In genomic region chrX:116806288-116806802, GRCh38 we compare ENCODE assay signal across 24 cellular contexts.
"Had no signal": no experiment of that assay in that cellular context is flagged by ENCODE, and none has a peak within 500 bp of the region (broad histone marks: within the 10 kb centered on the region; RNA-seq: fewer than 3 reads in every experiment).

No MANE protein-coding gene starts in this region.

- H3K4me3 Mint-ChIP-seq: naive thymus-derived CD4-positive, alpha-beta T cell; natural killer cell treated with Interleukin-12 subunit alpha and Interleukin-12 subunit beta and Interleukin-15 and Interleukin-18, amount 100 ng/mL, for 72 hours; stimulated activated memory B cell treated with anti-CD40 and anti-IgM and Interleukin-4, amounts not matched to agents 10 μg/mL and 1 μg/mL and 100 μg/mL, for 72 hours; stimulated activated naive CD8-positive, alpha-beta T cell treated with anti-CD3 and anti-CD28 coated beads, Interleukin-15, amount 100 ng/mL, for 72 hours; type B pancreatic cell had no signal

- H3K9me3 ChIP-seq: left ventricle myocardium inferior, mucosa of descending colon, ovary, right atrium auricular region, right lobe of liver, tibial nerve, uterus had no signal

- H3K36me3 ChIP-seq: left ventricle myocardium inferior, ovary, right atrium auricular region, right lobe of liver, tibial nerve, uterus had no signal

- H3K27me3 Mint-ChIP-seq: naive thymus-derived CD4-positive, alpha-beta T cell; progenitor cell of endocrine pancreas; stimulated activated memory B cell treated with anti-CD40 and anti-IgM and Interleukin-4, amounts not matched to agents 10 μg/mL and 1 μg/mL and 100 μg/mL, for 72 hours; stimulated activated naive CD8-positive, alpha-beta T cell treated with anti-CD3 and anti-CD28 coated beads, Interleukin-15, amount 100 ng/mL, for 72 hours; type B pancreatic cell had no signal

- H3K4me2 ChIP-seq: smooth muscle cell had no signal

- H3K36me3 Mint-ChIP-seq: naive thymus-derived CD4-positive, alpha-beta T cell; natural killer cell treated with Interleukin-12 subunit alpha and Interleukin-12 subunit beta and Interleukin-15 and Interleukin-18, amount 100 ng/mL, for 72 hours; stimulated activated memory B cell treated with anti-CD40 and anti-IgM and Interleukin-4, amounts not matched to agents 10 μg/mL and 1 μg/mL and 100 μg/mL, for 72 hours; type B pancreatic cell had no signal

- H3K27ac Mint-ChIP-seq: naive thymus-derived CD4-positive, alpha-beta T cell; natural killer cell treated with Interleukin-12 subunit alpha and Interleukin-12 subunit beta and Interleukin-15 and Interleukin-18, amount 100 ng/mL, for 72 hours; progenitor cell of endocrine pancreas; stimulated activated memory B cell treated with anti-CD40 and anti-IgM and Interleukin-4, amounts not matched to agents 10 μg/mL and 1 μg/mL and 100 μg/mL, for 72 hours; stimulated activated naive CD8-positive, alpha-beta T cell treated with anti-CD3 and anti-CD28 coated beads, Interleukin-15, amount 100 ng/mL, for 72 hours; type B pancreatic cell had no signal

- DNase-seq: hypothalamus; islet precursor cell; left ventricle myocardium inferior; midbrain; mucosa of descending colon; naive thymus-derived CD4-positive, alpha-beta T cell; ovary; right lobe of liver; stimulated activated CD4-positive, alpha-beta T cell treated with anti-CD3 and anti-CD28 coated beads, Interleukin-1b, Interleukin-23, amount 100 ng/mL, for 48 hours; stimulated activated CD4-positive, alpha-beta T cell treated with anti-CD3 and anti-CD28 coated beads, Interleukin-2, amount 100 ng/mL, for 48 hours; stimulated activated CD4-positive, alpha-beta T cell treated with anti-CD3 and anti-CD28 coated beads, Interleukin-4, amount 100 ng/mL, for 4 hours; stimulated activated CD8-positive, alpha-beta memory T cell treated with anti-CD3 and anti-CD28 coated beads, Interleukin-4, amount 100 ng/mL, for 48 hours; stimulated activated naive CD4-positive, alpha-beta T cell treated with Interleukin-2 at 50 U/mL for 16 hours; stimulated activated naive CD8-positive, alpha-beta T cell treated with anti-CD3 and anti-CD28 coated beads, Interleukin-15, amount 100 ng/mL, for 72 hours; substantia nigra; uterus had no signal

- H3K4me1 Mint-ChIP-seq: naive thymus-derived CD4-positive, alpha-beta T cell; stimulated activated memory B cell treated with anti-CD40 and anti-IgM and Interleukin-4, amounts not matched to agents 10 μg/mL and 1 μg/mL and 100 μg/mL, for 72 hours; stimulated activated naive CD8-positive, alpha-beta T cell treated with anti-CD3 and anti-CD28 coated beads, Interleukin-15, amount 100 ng/mL, for 72 hours had no signal

- H3K9me3 Mint-ChIP-seq: stimulated activated naive CD8-positive, alpha-beta T cell treated with anti-CD3 and anti-CD28 coated beads, Interleukin-15, amount 100 ng/mL, for 72 hours; type B pancreatic cell had no signal

- H3K4me1 ChIP-seq: left ventricle myocardium inferior, right atrium auricular region, right lobe of liver, tibial nerve, uterus had no signal

- H3K27ac ChIP-seq: left ventricle myocardium inferior, ovary, right atrium auricular region, right lobe of liver, tibial nerve, uterus had no signal

- ATAC-seq: mucosa of descending colon; naive thymus-derived CD4-positive, alpha-beta T cell; natural killer cell treated with Interleukin-12 subunit alpha and Interleukin-12 subunit beta and Interleukin-15 and Interleukin-18, amount 100 ng/mL, for 72 hours; right lobe of liver; stimulated activated memory B cell treated with anti-CD40 and anti-IgM and Interleukin-4, amounts not matched to agents 10 μg/mL and 1 μg/mL and 100 μg/mL, for 72 hours; stimulated activated naive CD8-positive, alpha-beta T cell treated with anti-CD3 and anti-CD28 coated beads, Interleukin-15, amount 100 ng/mL, for 72 hours had no signal

- H3K4me3 ChIP-seq: left ventricle myocardium inferior, lung, mucosa of descending colon, ovary, right atrium auricular region, right lobe of liver, smooth muscle cell, tibial nerve, uterus had no signal

- H3K27me3 ChIP-seq: ovary, right atrium auricular region, right lobe of liver, tibial nerve had no signal
